In the genomic region with DNA sequence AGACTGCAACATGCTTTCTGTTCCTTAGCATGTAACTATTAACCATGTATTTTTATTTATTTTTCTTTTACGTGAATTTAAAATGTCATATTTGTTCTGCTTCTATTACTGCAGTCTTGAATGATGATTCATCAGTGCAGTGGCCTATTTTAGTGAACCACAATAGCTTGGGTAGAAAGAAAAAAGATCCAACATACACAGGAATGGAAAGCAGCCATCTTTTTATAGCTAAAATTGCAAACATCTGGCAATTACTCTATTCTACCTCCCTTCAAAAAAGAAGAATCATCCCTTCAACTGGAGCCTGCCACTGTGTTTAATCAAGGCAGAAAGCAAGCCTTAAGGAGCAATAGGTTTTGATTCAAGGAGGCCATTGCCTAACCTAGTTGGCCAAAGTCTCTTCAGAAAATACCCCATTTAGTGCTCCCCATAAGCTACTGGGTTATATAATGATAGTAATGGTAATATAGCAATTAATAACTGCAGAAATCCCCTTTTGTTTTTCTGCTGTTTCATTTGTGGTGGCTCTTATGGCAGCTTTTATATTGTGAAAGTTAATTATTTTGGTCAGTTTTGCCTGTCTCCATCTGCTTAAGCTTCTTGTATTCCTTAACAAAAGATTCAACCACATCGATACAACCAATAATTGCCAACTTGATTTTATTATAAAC, we compare ENCODE assay signal across 9 cellular contexts.
DNase-seq lines count a peak whose midpoint lies in the region; ATAC-seq and TF ChIP-seq lines count a peak whose summit lies in the region.
"Had no signal": no experiment of that assay in that cellular context is flagged by ENCODE, and none has a peak within 500 bp of the region (broad histone marks: within the 10 kb centered on the region; RNA-seq: fewer than 3 reads in every experiment).

No MANE protein-coding gene starts in this region.

- POLR2A ChIA-PET in AG04450 (lab: Yijun Ruan, JAX), result interaction anchor here (0.6 kb wide), 1 partner anchor 80 kb away, joined by 3 read pairs; no protein-coding TSS in a partner anchor

- no peak overlapping the region for H2AFZ ChIP-seq in MM.1S (ENCODE audit: low read length)

- H3K36me3 ChIP-seq in MM.1S (replicated peaks; ENCODE audit: insufficient read depth, low read length), result no peaks in the 10 kb centered on the region
- H3K36me3 ChIP-seq: right lobe of liver had no signal

- peaks cover 18% of the 10 kb centered on the region for H3F3A ChIP-seq in MM.1S (ENCODE audit: insufficient read depth, low read length)

- DNase-seq in AG04450 (ENCODE audit: low read depth, low spot score), result peak; percentile 63
- DNase-seq in MM.1S, result no peak
- DNase-seq in foreskin keratinocyte, result peak; percentile 15 to 51
- DNase-seq in NCI-H345 treated with DMSO at 0.1 percent for 48 hours (lab: John Stamatoyannopoulos, UW; ENCODE audit: unreplicated experiment), result no peak
- DNase-seq in GM13976 (ENCODE audit: low spot score), result no peak
- no peak for DNase-seq in activated T-cell treated with anti-CD3 and anti-CD28 coated beads, Interleukin-2, amount 50 U/mL, for 48 hours
- DNase-seq in GOT3 (lab: John Stamatoyannopoulos, UW), result no peak
- DNase-seq: right lobe of liver had no signal

- H3K9me3 ChIP-seq in AG04450 (ENCODE audit: control insufficient read depth, insufficient read depth, low read length), result no peaks in the 10 kb centered on the region
- no peaks in the 10 kb centered on the region for H3K9me3 ChIP-seq in MM.1S (replicated peaks; ENCODE audit: insufficient read depth, low read length)
- H3K9me3 ChIP-seq: right lobe of liver had no signal

- H3K79me2 ChIP-seq in MM.1S (ENCODE audit: low read length), result no peaks in the 10 kb centered on the region

- CTCF ChIA-PET in AG04450 (lab: Charles Lee), result interaction anchor here (2.1 kb wide), 1 partner anchor 681 kb away, joined by 7 read pairs; no protein-coding TSS in a partner anchor

- H3K9ac ChIP-seq in MM.1S (ENCODE audit: low read length), result no peak overlapping the region

- no peaks in the 10 kb centered on the region for H4K20me1 ChIP-seq in MM.1S (ENCODE audit: insufficient read depth, low read length)

- in situ Hi-C loops in GM13976 (cut with MboI; ENCODE audit: low sequenced_read_pairs, unreplicated experiment), result no loop called here

- TF ChIP-seq CTCF in AG04450 (IDR thresholded peaks at IDR 0.05; ENCODE audit: low read depth, low read length) (no peak), MM.1S (IDR thresholded peaks at IDR 0.05; ENCODE audit: low read length) (no peak), foreskin keratinocyte (conservative IDR thresholded peaks at IDR 0.05) (no peak), GM13976 (IDR thresholded peaks at IDR 0.05; ENCODE audit: borderline replicate concordance, control extremely low read depth, extremely low read depth, insufficient read depth, missing control alignments) (no peak)

- ATAC-seq in GM21526 (IDR thresholded peaks at IDR 0.05; ENCODE audit: low FRiP score, unreplicated experiment) (peak; percentile 23), foreskin keratinocyte (peak; percentile 41)

- H3K27me3 ChIP-seq in AG04450 (ENCODE audit: control insufficient read depth, insufficient read depth, low read length) (no peaks in the 10 kb centered on the region), MM.1S (replicated peaks; ENCODE audit: insufficient read depth, low read length) (no peaks in the 10 kb centered on the region), foreskin keratinocyte (no peaks in the 10 kb centered on the region)
- H3K27me3 ChIP-seq: right lobe of liver had no signal

- H3K27ac ChIP-seq in AG04450 (ENCODE audit: low read depth, low read length) (no peak overlapping the region), MM.1S (ENCODE audit: low read length) (peak overlapping the region; percentile 5; the same call in 1 of the 2 replicates), foreskin keratinocyte (no peak overlapping the region)
- H3K27ac ChIP-seq: right lobe of liver had no signal

- H3K4me3 ChIP-seq in AG04450 (ENCODE audit: low read depth, low read length) (no peak overlapping the region), MM.1S (ENCODE audit: low read length) (no peak overlapping the region)
- H3K4me3 ChIP-seq: right lobe of liver had no signal

- peak overlapping the region; percentile 24 for H3K4me2 ChIP-seq in MM.1S (ENCODE audit: low read depth, low read length)

- H3K4me1 ChIP-seq in MM.1S (ENCODE audit: low read length) (peaks cover 38% of the 10 kb centered on the region), foreskin keratinocyte (no peaks in the 10 kb centered on the region)

- H3K9me2 ChIP-seq in MM.1S (replicated peaks; ENCODE audit: insufficient read depth, low read length), result no peaks in the 10 kb centered on the region

Comparison
In these comparisons a context has a peak if more than half of its experiments do, and no peak if none do; other contexts are left out.
1. DNase-seq: peak in AG04450 (single experiment) and foreskin keratinocyte (2 of 2); none in MM.1S (single experiment), NCI-H345 treated with DMSO at 0.1 percent for 48 hours (single experiment), GM13976 (single experiment), activated T-cell treated with anti-CD3 and anti-CD28 coated beads, Interleukin-2, amount 50 U/mL, for 48 hours (0 of 2) and GOT3 (single experiment).